13 cellular contexts compared by ENCODE assay signal in genomic region chr7:82699773-82700186, GRCh38.
DNase-seq lines count a peak whose midpoint lies in the region; FAIRE-seq and TF ChIP-seq lines count a peak whose summit lies in the region.
"Had no signal": no experiment of that assay in that cellular context is flagged by ENCODE, and none has a peak within 500 bp of the region (broad histone marks: within the 10 kb centered on the region; RNA-seq: fewer than 3 reads in every experiment).

No MANE protein-coding gene starts in this region.

- no peak for TF ChIP-seq RAD21 in H1 (IDR thresholded peaks at IDR 0.05 in 1 of 2, conservative IDR thresholded peaks at IDR 0.05 in 1 of 2; ENCODE audit: low read depth in 2 of 2, low read length in 2 of 2)

- no peaks in the 10 kb centered on the region for H3K79me1 ChIP-seq in H1 (ENCODE audit: low read depth, low read length)

- no peak overlapping the region for H2AK5ac ChIP-seq in H1 (ENCODE audit: low read depth, low read length)

- H3K36me3 ChIP-seq in H1 (ENCODE audit: control insufficient read depth in 2 of 4, insufficient read depth in 4 of 4, low read length in 3 of 4) (no peaks in the 10 kb centered on the region), osteoblast (ENCODE audit: insufficient read depth, low read length) (no peaks in the 10 kb centered on the region), uterus (no peaks in the 10 kb centered on the region)
- H3K36me3 ChIP-seq: vagina had no signal

- H2BK15ac ChIP-seq in H1 (ENCODE audit: low read length) = no peak overlapping the region

- TF ChIP-seq CTCF in H1 (IDR thresholded peaks at IDR 0.05; ENCODE audit: control extremely low read depth in 1 of 3, insufficient read depth in 1 of 3, low read depth in 1 of 3, low read length in 3 of 3) (no peak), osteoblast (IDR thresholded peaks at IDR 0.05; ENCODE audit: extremely low read depth, low read depth, low read length) (no peak), uterus (IDR thresholded peaks at IDR 0.05) (no peak)

- TF ChIP-seq EP300 in H1 (IDR thresholded peaks at IDR 0.05; ENCODE audit: borderline replicate concordance in 1 of 2, low read depth in 2 of 2, low read length in 2 of 2) = no peak

- no peak overlapping the region for H3K23ac ChIP-seq in H1 (ENCODE audit: insufficient read length)

- DNase-seq in EH (ENCODE audit: low read depth) (peak; percentile 20), NCI-H2196 treated with DMSO at 0.1 percent for 48 hours (lab: John Stamatoyannopoulos, UW; ENCODE audit: unreplicated experiment) (peak; percentile 15), H1 (ENCODE audit: low read depth in 1 of 2, low spot score in 2 of 2) (no peak), osteoblast (ENCODE audit: insufficient read length, low spot score, missing footprints) (peak; percentile 36), NCI-H2107 (lab: John Stamatoyannopoulos, UW) (no peak), NOMO-1 (lab: John Stamatoyannopoulos, UW; ENCODE audit: unreplicated experiment in 2 of 2) (no peak), uterus (no peak), NCI-H2171 treated with DMSO at 0.1 percent for 48 hours (lab: John Stamatoyannopoulos, UW) (no peak)
- DNase-seq: activated T-cell treated with anti-CD3 and anti-CD28 coated beads for 4 hours; CD8-positive, alpha-beta memory T cell had no signal

- H2AFZ ChIP-seq in H1 (ENCODE audit: low read length) = no peak overlapping the region
- no peak overlapping the region for H2AFZ ChIP-seq in osteoblast (ENCODE audit: low read length)

- H4K5ac ChIP-seq in H1 (ENCODE audit: insufficient read length, low read depth, low read length) = no peak overlapping the region

- no peaks in the 10 kb centered on the region; the same call in 1 of the 2 replicates for H3K23me2 ChIP-seq in H1 (ENCODE audit: low read depth, low read length)

- no peak overlapping the region for H3K4me2 ChIP-seq in H1 (ENCODE audit: insufficient read depth in 1 of 2, low read depth in 2 of 2, low read length in 2 of 2)
- no peak overlapping the region for H3K4me2 ChIP-seq in osteoblast (ENCODE audit: insufficient read depth, low read length)
- H3K4me2 ChIP-seq: KMS-11 had no signal

- POLR2A ChIA-PET in H1 (lab: Charles Lee; ENCODE audit: partially characterized antibody) = interaction anchor here (1.9 kb wide), 1 partner anchor 8 kb away, joined by 4 read pairs; no protein-coding TSS in a partner anchor

- H4K20me1 ChIP-seq in H1 (replicated peaks in 1 of 2; ENCODE audit: control insufficient read depth in 1 of 2, insufficient read depth in 2 of 2, low read length in 2 of 2) = no peaks in the 10 kb centered on the region
- H4K20me1 ChIP-seq in osteoblast (ENCODE audit: insufficient read depth, low read length) = no peaks in the 10 kb centered on the region

- H3K9ac ChIP-seq in H1 (replicated peaks in 1 of 4; ENCODE audit: extremely low read depth in 1 of 4, low read depth in 3 of 4, low read length in 3 of 4) = no peak overlapping the region
- H3K9ac ChIP-seq: KMS-11 had no signal

- no peak overlapping the region for H2BK20ac ChIP-seq in H1 (ENCODE audit: low read length)

- H3K4me1 ChIP-seq in H1 (replicated peaks in 1 of 4; ENCODE audit: control insufficient read depth in 3 of 4, insufficient read depth in 4 of 4, low read length in 3 of 4) (no peaks in the 10 kb centered on the region), osteoblast (ENCODE audit: insufficient read depth, low read length) (no peaks in the 10 kb centered on the region), uterus (no peaks in the 10 kb centered on the region)
- H3K4me1 ChIP-seq: vagina had no signal

- H3K4me3 ChIP-seq in H1 (ENCODE audit: extremely low read depth in 1 of 4, insufficient read depth in 2 of 4, low read depth in 3 of 4, low read length in 4 of 4) (no peak overlapping the region), osteoblast (ENCODE audit: insufficient read depth, low read length) (no peak overlapping the region), uterus (no peak overlapping the region)
- H3K4me3 ChIP-seq: vagina had no signal

- no peak overlapping the region for H2BK120ac ChIP-seq in H1 (replicated peaks; ENCODE audit: low read depth, low read length)

- H3K14ac ChIP-seq in H1 (ENCODE audit: insufficient read length) = no peak overlapping the region

- H4K8ac ChIP-seq in H1 (ENCODE audit: extremely low read depth, insufficient read depth, low read length) = no peak overlapping the region

- WGBS in H1 (ENCODE audit: extremely low coverage in 1 of 2, insufficient coverage in 1 of 2, insufficient read length in 1 of 2, insufficient replicate concordance in 2 of 2, low coverage in 1 of 2, low lambda C conversion rate in 2 of 2, missing lambda C conversion rate in 1 of 2), 2 experiments = 78% methylated on average over 3 of the region's 3 CpGs; no CpG with 5 or more reads in 1 of the 2 experiments

- H4K91ac ChIP-seq in H1 (replicated peaks; ENCODE audit: insufficient read length, low read length) = no peak overlapping the region

- H2BK5ac ChIP-seq in H1 (ENCODE audit: low read depth, low read length) = no peak overlapping the region

- TF ChIP-seq POLR2A in H1 (IDR thresholded peaks at IDR 0.05; ENCODE audit: control extremely low read depth in 1 of 2, low read depth in 2 of 2, low read length in 2 of 2) = no peak
- TF ChIP-seq POLR2A in uterus (IDR thresholded peaks at IDR 0.05) = no peak

- no peak for FAIRE-seq in H1 (lab: Jason Lieb, UNC)
- FAIRE-seq: TTC549 had no signal

- H3K27me3 ChIP-seq in H1 (replicated peaks in 1 of 4; ENCODE audit: control insufficient read depth in 3 of 4, extremely low read depth in 1 of 4, insufficient read depth in 3 of 4, low read length in 3 of 4) (no peaks in the 10 kb centered on the region), osteoblast (ENCODE audit: insufficient read depth, low read length) (peaks cover 6% of the 10 kb centered on the region), uterus (no peaks in the 10 kb centered on the region)
- H3K27me3 ChIP-seq: vagina had no signal

- H3K56ac ChIP-seq in H1 (replicated peaks; ENCODE audit: insufficient read length, low read depth, low read length) = no peak overlapping the region

- H3K79me2 ChIP-seq in H1 (ENCODE audit: control insufficient read depth in 1 of 2, insufficient read depth in 2 of 2, low read length in 2 of 2) = no peaks in the 10 kb centered on the region
- no peaks in the 10 kb centered on the region for H3K79me2 ChIP-seq in osteoblast (ENCODE audit: insufficient read depth, low read length)

- intact Hi-C loops in uterus (cut with DNase I; ENCODE audit: low total_unique reads) = no loop called here

- no peaks in the 10 kb centered on the region for H3K9me3 ChIP-seq in H1 (ENCODE audit: insufficient read depth in 2 of 2, low read depth in 1 of 2, low read length in 1 of 2)
- H3K9me3 ChIP-seq in osteoblast (ENCODE audit: low read depth, low read length) = no peaks in the 10 kb centered on the region
- H3K9me3 ChIP-seq in uterus = peaks cover 0 to 3% of the 10 kb centered on the region in 2 donors
- H3K9me3 ChIP-seq: vagina had no signal

- H3K18ac ChIP-seq in H1 (ENCODE audit: extremely low read depth, low read length) = no peak overlapping the region

- H3K4ac ChIP-seq in H1 (replicated peaks; ENCODE audit: insufficient read length, low read depth, low read length) = no peak overlapping the region

- H3K27ac ChIP-seq in H1 (ENCODE audit: low read depth, low read length) (no peak overlapping the region), osteoblast (ENCODE audit: low read depth, low read length) (no peak overlapping the region), uterus (no peak overlapping the region)
- H3K27ac ChIP-seq: KMS-11, vagina had no signal

- CTCF ChIA-PET in H1 (lab: Charles Lee; ENCODE audit: partially characterized antibody) = interaction anchor here (1.0 kb wide), 1 partner anchor 23 kb away, joined by 3 read pairs; no protein-coding TSS in a partner anchor

- no peak overlapping the region for H2BK12ac ChIP-seq in H1 (ENCODE audit: low read depth, low read length)

TF ChIP-seq in H1, 55 proteins besides CTCF, POLR2A, EP300 and RAD21:
- TF ChIP-seq SP2 (IDR thresholded peaks at IDR 0.05; ENCODE audit: low read length) (no peak), USF2 (IDR thresholded peaks at IDR 0.05; ENCODE audit: low read length) (no peak), JUND (IDR thresholded peaks at IDR 0.05; ENCODE audit: low read length) (peak; percentile 40; the same call in 1 of the 2 replicates), CBX8 (IDR thresholded peaks at IDR 0.05; ENCODE audit: borderline replicate concordance, low read depth, low read length) (no peak), JUN (IDR thresholded peaks at IDR 0.05; ENCODE audit: low read depth, low read length) (no peak), KDM4A (IDR thresholded peaks at IDR 0.05; ENCODE audit: low read depth, low read length, severe bottlenecking) (no peak), RNF2 (IDR thresholded peaks at IDR 0.05; ENCODE audit: borderline replicate concordance, low read depth, low read length, missing control alignments, poor library complexity, severe bottlenecking) (no peak)

Comparison
In these comparisons a context has a peak if more than half of its experiments do, and no peak if none do; other contexts are left out.
1. DNase-seq: peak in EH (single experiment), NCI-H2196 treated with DMSO at 0.1 percent for 48 hours (single experiment) and osteoblast (single experiment); none in H1 (0 of 2), NCI-H2107 (single experiment), NOMO-1 (0 of 2), uterus (0 of 2) and NCI-H2171 treated with DMSO at 0.1 percent for 48 hours (single experiment).